Comparison of ENCODE assay signal across 11 cellular contexts in genomic region chr3:150062492-150062891, GRCh38.
A peak's percentile ranks its signal among the peaks of the same experiment; 100 is the strongest.
DNase-seq lines count a peak whose midpoint lies in the region; ATAC-seq and TF ChIP-seq lines count a peak whose summit lies in the region.
"Had no signal": no experiment of that assay in that cellular context is flagged by ENCODE, and none has a peak within 500 bp of the region (broad histone marks: within the 10 kb centered on the region; RNA-seq: fewer than 3 reads in every experiment).

No MANE protein-coding gene starts in this region.

- TF ChIP-seq POLR2A in gastrocnemius medialis (IDR thresholded peaks at IDR 0.05): peak in 1 of 2 donors; percentile 52

- H2AK5ac ChIP-seq in H9 (ENCODE audit: insufficient read length, low read length): no peak overlapping the region

- H3K9ac ChIP-seq in GM23248 (peak overlapping the region; percentile 62), H9 (ENCODE audit: extremely low read depth, insufficient read length, low read length) (no peak overlapping the region)

- H3T11ph ChIP-seq in H9 (ENCODE audit: low read length): no peak overlapping the region

- peak overlapping the region; percentile 57 for H3K27ac ChIP-seq in GM23248
- peak overlapping the region; percentile 62 to 73 for H3K27ac ChIP-seq in right atrium auricular region
- H3K27ac ChIP-seq in gastrocnemius medialis: peak overlapping the region; percentile 92 to 95 (median 94)
- H3K27ac ChIP-seq in H9 (ENCODE audit: insufficient read length, low read depth, low read length): no peak overlapping the region
- H3K27ac ChIP-seq: SK-N-MC had no signal

- H3K4me3 Mint-ChIP-seq in H9: no peak overlapping the region

- in situ Hi-C loops in GM23248 (cut with MboI) (no loop called here), astrocyte of the cerebellum (cut with HindIII; ENCODE audit: low sequenced_read_pairs) (no loop called here), gastrocnemius medialis (cut with MboI; ENCODE audit: low sequenced_read_pairs in 4 of 4) (loop anchor here in 1 of 4 donors (25.0 kb wide), 1 partner anchor 1050 kb away; no protein-coding TSS in a partner anchor)

- DNase-seq in GM23248: peak; percentile 76
- DNase-seq in astrocyte of the cerebellum (ENCODE audit: low read depth): peak; percentile 53
- DNase-seq in right atrium auricular region (ENCODE audit: low spot score): no peak
- DNase-seq in gastrocnemius medialis: peak in 1 of 2 donors; percentile 45
- DNase-seq in H9: no peak
- DNase-seq in head of caudate nucleus: no peak
- no peak for DNase-seq in NCI-H146 treated with DMSO at 0.1 percent for 48 hours (lab: John Stamatoyannopoulos, UW; ENCODE audit: unreplicated experiment)
- no peak for DNase-seq in CD1c-positive myeloid dendritic cell (ENCODE audit: extremely low spot score)
- DNase-seq: activated CD8-positive, alpha-beta memory T cell treated with anti-CD3 and anti-CD28 coated beads, Interleukin-2, amount 50 U/mL, for 4 hours; GF-D8 had no signal

- H3K14ac ChIP-seq in H9 (ENCODE audit: insufficient read depth, low read length): no peak overlapping the region

- peaks cover 7% of the 10 kb centered on the region for H3K27me3 Mint-ChIP-seq in H9 (ENCODE audit: low read depth)

- H3K79me1 ChIP-seq in H9 (ENCODE audit: insufficient read depth, low read depth, low read length, poor library complexity, severe bottlenecking): no peaks in the 10 kb centered on the region

- 0 out of 7 replicates have a peak overlapping the region, but pooled peaks of 1 of the 3 experiments have one; percentile 35 for H3K27ac Mint-ChIP-seq in H9

- H3K27me3 ChIP-seq in GM23248 (replicated peaks; ENCODE audit: insufficient read depth) (no peaks in the 10 kb centered on the region), right atrium auricular region (no peaks in the 10 kb centered on the region), gastrocnemius medialis (no peaks in the 10 kb centered on the region), H9 (ENCODE audit: insufficient read depth, low read length) (no peaks in the 10 kb centered on the region)

- H3K4me1 ChIP-seq in GM23248 (ENCODE audit: insufficient read depth) (0 out of 2 replicates have a peak, but pooled peaks cover 9% of the 10 kb centered on the region), right atrium auricular region (peaks cover 0 to 28% of the 10 kb centered on the region in 2 donors), gastrocnemius medialis (peaks cover 40 to 65% of the 10 kb centered on the region in 2 donors), H9 (ENCODE audit: insufficient read depth, low read length) (no peaks in the 10 kb centered on the region)

- H4K91ac ChIP-seq in H9 (ENCODE audit: insufficient read length, low read depth, low read length): no peak overlapping the region

- H3K23ac ChIP-seq in H9 (ENCODE audit: insufficient read length, low read depth, low read length): no peak overlapping the region

- H3K9me2 ChIP-seq in GM23248 (ENCODE audit: insufficient read depth): no peaks in the 10 kb centered on the region

- peak overlapping the region; percentile 61 for H3K4me3 ChIP-seq in GM23248
- H3K4me3 ChIP-seq in astrocyte of the cerebellum (ENCODE audit: low read depth, low read length): peak overlapping the region; percentile 21
- H3K4me3 ChIP-seq in right atrium auricular region: peak overlapping the region in 1 of 2 donors; percentile 14
- H3K4me3 ChIP-seq in gastrocnemius medialis: peak overlapping the region; percentile 2 to 29 (median 16)
- H3K4me3 ChIP-seq: SK-N-MC had no signal

- no peak overlapping the region for H2BK12ac ChIP-seq in H9 (ENCODE audit: insufficient read length, low read depth, low read length)

- H4K5ac ChIP-seq in H9 (ENCODE audit: insufficient read length, low read depth, low read length): no peak overlapping the region

- no peak overlapping the region for H2BK120ac ChIP-seq in H9 (ENCODE audit: low read depth, low read length, poor library complexity, severe bottlenecking)

- H3K4ac ChIP-seq in H9 (ENCODE audit: low read depth, low read length): no peak overlapping the region

- 2 to 5% methylated on average over 6 of the region's 6 CpGs for WGBS in GM23248 (ENCODE audit: low coverage in 1 of 2, low lambda C conversion rate in 2 of 2, missing lambda C conversion rate in 2 of 2), 2 experiments
- no CpG with 5 or more reads among the region's 6 CpGs for whole genome bisulfite sequencing in H9 (ENCODE audit: extremely low coverage, insufficient read length, low lambda C conversion rate)

- H2AFZ ChIP-seq in GM23248 (peak overlapping the region; percentile 86), H9 (ENCODE audit: low read length) (no peak overlapping the region)

- H3K4me2 ChIP-seq in GM23248 (ENCODE audit: unreplicated experiment) (peak overlapping the region; percentile 82), H9 (ENCODE audit: insufficient read depth, insufficient read length, low read length) (no peak overlapping the region)

- no peak overlapping the region for H2BK5ac ChIP-seq in H9 (ENCODE audit: insufficient read length, low read length)

- no peak overlapping the region for H4K8ac ChIP-seq in H9 (replicated peaks; ENCODE audit: insufficient read length, low read depth, low read length)

- H2BK15ac ChIP-seq in H9 (ENCODE audit: low read depth, low read length): no peak overlapping the region

- H3K18ac ChIP-seq in H9 (ENCODE audit: insufficient read length, low read depth, low read length): no peak overlapping the region

- no peaks in the 10 kb centered on the region for H3K9me3 Mint-ChIP-seq in H9

- peaks cover 11% of the 10 kb centered on the region for H3F3A ChIP-seq in GM23248 (ENCODE audit: insufficient read depth)

- H3K23me2 ChIP-seq in H9 (ENCODE audit: insufficient read length, low read depth, low read length, poor library complexity, severe bottlenecking): no peaks in the 10 kb centered on the region

- intact Hi-C loops in gastrocnemius medialis (cut with DNase I; ENCODE audit: low total_unique reads) (loop anchor here (1.0 to 10.0 kb wide), 2 partner anchors 32 to 1048 kb away; no protein-coding TSS in a partner anchor), head of caudate nucleus (cut with DNase I) (no loop called here)

- TF ChIP-seq CTCF in astrocyte of the cerebellum (IDR thresholded peaks at IDR 0.05; ENCODE audit: low read depth, low read length, missing control alignments) (no peak), right atrium auricular region (IDR thresholded peaks at IDR 0.05) (no peak), gastrocnemius medialis (IDR thresholded peaks at IDR 0.05 in 4 of 5, conservative IDR thresholded peaks at IDR 0.05 in 1 of 5) (no peak), H9 (conservative IDR thresholded peaks at IDR 0.05) (no peak)

- H3K4me1 Mint-ChIP-seq in H9: no peaks in the 10 kb centered on the region; a peak in 3 of 4 replicates

- no peaks in the 10 kb centered on the region for H3K36me3 Mint-ChIP-seq in H9 (ENCODE audit: insufficient read depth in 1 of 3, low read depth in 3 of 3)

- no peak overlapping the region for H3K56ac ChIP-seq in H9 (ENCODE audit: insufficient read length, low read depth, low read length)

- H3K9me3 ChIP-seq in GM23248 (ENCODE audit: low read depth) (no peaks in the 10 kb centered on the region), right atrium auricular region (no peaks in the 10 kb centered on the region), gastrocnemius medialis (no peaks in the 10 kb centered on the region), H9 (ENCODE audit: control insufficient read depth, low read depth, low read length) (no peaks in the 10 kb centered on the region)

- H3K36me3 ChIP-seq in GM23248 (ENCODE audit: low read depth): no peaks in the 10 kb centered on the region
- no peaks in the 10 kb centered on the region for H3K36me3 ChIP-seq in right atrium auricular region
- no peaks in the 10 kb centered on the region for H3K36me3 ChIP-seq in gastrocnemius medialis

- peak; percentile 42 to 55 for ATAC-seq in gastrocnemius medialis

- H3K79me2 ChIP-seq in GM23248 (ENCODE audit: insufficient read depth) (no peaks in the 10 kb centered on the region), H9 (ENCODE audit: insufficient read depth, low read length) (no peaks in the 10 kb centered on the region)

- H4K20me1 ChIP-seq in GM23248 (ENCODE audit: insufficient read depth): no peaks in the 10 kb centered on the region
- H4K20me1 ChIP-seq in H9 (ENCODE audit: control insufficient read depth, insufficient read depth, insufficient read length): no peaks in the 10 kb centered on the region

- H2BK20ac ChIP-seq in H9 (ENCODE audit: low read depth, low read length, poor library complexity, severe bottlenecking): no peak overlapping the region

Comparison
In these comparisons a context has a peak if more than half of its experiments do, and no peak if none do; other contexts are left out.
1. DNase-seq: peak in GM23248 (single experiment) and astrocyte of the cerebellum (single experiment); none in right atrium auricular region (single experiment), H9 (single experiment), head of caudate nucleus (0 of 42), NCI-H146 treated with DMSO at 0.1 percent for 48 hours (single experiment) and CD1c-positive myeloid dendritic cell (single experiment).